1 cellular context compared by ENCODE assay signal in genomic region chr6:160090402-160091239, GRCh38. TPM values are rescaled to one million over a fixed set of nuclear protein-coding genes. Genes with fewer than 3 reads are reported as not detected.
"Had no signal": no experiment of that assay in that cellular context is flagged by ENCODE, and none has a peak within 500 bp of the region (broad histone marks: within the 10 kb centered on the region; RNA-seq: fewer than 3 reads in every experiment).

No MANE protein-coding gene starts in this region.

RNA-seq across cellular contexts. Expression of gene SLC22A1, which starts 31.0 kb away (rescaled TPM):
- total RNA-seq: endothelial cell of umbilical vein had no signal
